8 cellular contexts compared by ENCODE assay signal in the genomic region with DNA sequence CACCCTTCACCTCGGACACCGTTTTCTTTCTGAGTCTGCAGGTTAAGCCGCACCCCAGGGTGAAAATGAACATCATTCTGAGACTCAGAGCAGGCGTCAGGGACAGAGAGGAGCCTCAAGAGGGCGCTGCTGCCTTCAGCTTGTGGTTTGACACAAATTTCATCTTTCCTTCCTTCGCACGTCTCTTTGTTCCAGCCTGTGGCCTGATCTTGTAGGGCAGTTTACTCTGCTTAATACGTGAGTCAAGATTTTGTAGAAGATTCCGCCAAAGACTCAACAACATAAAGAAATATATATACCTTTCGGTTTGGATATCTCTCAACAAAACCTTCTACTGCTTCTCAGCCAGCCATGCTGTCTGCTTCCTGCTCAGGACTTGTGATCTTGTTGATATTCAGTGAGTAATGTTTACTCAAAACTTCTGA.
A peak's percentile ranks its signal among the peaks of the same experiment; 100 is the strongest.
DNase-seq lines count a peak whose midpoint lies in the region; ATAC-seq and TF ChIP-seq lines count a peak whose summit lies in the region.

No MANE protein-coding gene starts in this region.

- no peaks in the 10 kb centered on the region for H3F3A ChIP-seq in GM23338 (replicated peaks; ENCODE audit: low read depth)

- H3K9me2 ChIP-seq in GM23338 (ENCODE audit: insufficient read depth), result peaks cover 4% of the 10 kb centered on the region; the same call in 1 of the 2 replicates

- H3K4me1 ChIP-seq in GM23338 (ENCODE audit: insufficient read depth) (no peaks in the 10 kb centered on the region), psoas muscle (no peaks in the 10 kb centered on the region)

- peak overlapping the region; percentile 35; the same call in 1 of the 3 replicates for H3K4me3 Mint-ChIP-seq in GM23338

- H4K20me1 ChIP-seq in GM23338 (replicated peaks; ENCODE audit: insufficient read depth), result no peaks in the 10 kb centered on the region

- H3K27me3 Mint-ChIP-seq in GM23338 (ENCODE audit: insufficient read depth, low read depth, poor library complexity), result peaks cover 1% of the 10 kb centered on the region

- H3K27me3 ChIP-seq in GM23338 (ENCODE audit: insufficient read depth) (no peaks in the 10 kb centered on the region), psoas muscle (ENCODE audit: insufficient read depth in 3 of 3, low read length in 2 of 3) (no peaks in the 10 kb centered on the region)

- peak overlapping the region; percentile 64 for H2AFZ ChIP-seq in GM23338

- no peaks in the 10 kb centered on the region for H3K9me3 ChIP-seq in psoas muscle

- H3K27ac Mint-ChIP-seq in GM23338, result no peak overlapping the region; the same call in 1 of the 2 replicates

- no peaks in the 10 kb centered on the region for H3K9me3 Mint-ChIP-seq in GM23338

- TF ChIP-seq CTCF in GM23338 (conservative IDR thresholded peaks at IDR 0.05; ENCODE audit: low read depth in 2 of 2), result peak; percentile 82 to 86
- no peak for TF ChIP-seq CTCF in psoas muscle (IDR thresholded peaks at IDR 0.05)

- no peaks in the 10 kb centered on the region; the same call in 1 of the 3 replicates for H3K4me1 Mint-ChIP-seq in GM23338

- intact Hi-C loops in psoas muscle (cut with DNase I), result no loop called here

- ATAC-seq in GM23338, result peak; percentile 94
- ATAC-seq in psoas muscle, result no peak
- ATAC-seq in HG03439 (IDR thresholded peaks at IDR 0.05; ENCODE audit: unreplicated experiment), result no peak

- H3K36me3 ChIP-seq in GM23338 (ENCODE audit: insufficient read depth) (no peaks in the 10 kb centered on the region), psoas muscle (ENCODE audit: insufficient read depth in 1 of 2, low read depth in 1 of 2) (no peaks in the 10 kb centered on the region)

- no peaks in the 10 kb centered on the region for H3K79me2 ChIP-seq in GM23338 (replicated peaks; ENCODE audit: insufficient read depth)

- H3K36me3 Mint-ChIP-seq in GM23338 (ENCODE audit: low read depth), result no peaks in the 10 kb centered on the region; the same call in 2 of the 3 replicates

- 39 to 41% (median 39%) methylated on average over 10 of the region's 10 CpGs for WGBS in psoas muscle, 3 donors

- no peak overlapping the region for H3K4me2 ChIP-seq in GM23338

- DNase-seq in GM23338 (ENCODE audit: low spot score), result peak; percentile 87
- DNase-seq in T-helper 1 cell, result peak; percentile 16 to 77 (median 44)
- peak; percentile 36 for DNase-seq in amniotic epithelial cell (ENCODE audit: low read depth)
- peak; percentile 25 to 62 for DNase-seq in psoas muscle
- DNase-seq in NCI-H524 treated with DMSO at 0.1 percent for 48 hours (lab: John Stamatoyannopoulos, UW), result no peak
- DNase-seq in KG1 (lab: John Stamatoyannopoulos, UW), result no peak
- no peak for DNase-seq in middle frontal gyrus (ENCODE audit: extremely low spot score, low spot score)

- H3K4me3 ChIP-seq in GM23338, result no peak overlapping the region
- no peak overlapping the region for H3K4me3 ChIP-seq in psoas muscle

- H3K27ac ChIP-seq in GM23338 (ENCODE audit: low read depth) (no peak overlapping the region), psoas muscle (no peak overlapping the region)

TF ChIP-seq in GM23338, 12 proteins besides CTCF, POLR2A, EP300 and RAD21 (continues in another document):
- TF ChIP-seq POLR2AphosphoS5 (IDR thresholded peaks at IDR 0.05; ENCODE audit: low read depth) (no peak), JUNB (IDR thresholded peaks at IDR 0.05; ENCODE audit: unreplicated experiment) (no peak), ZNF114 (CRISPR knock-in tag; IDR thresholded peaks at IDR 0.05) (no peak), EZH2 (IDR thresholded peaks at IDR 0.05; ENCODE audit: low read depth, unreplicated experiment) (no peak), ZNF331 (CRISPR knock-in tag; IDR thresholded peaks at IDR 0.05; ENCODE audit: low read depth) (no peak), CREB1 (CRISPR knock-in tag; IDR thresholded peaks at IDR 0.05; ENCODE audit: low read depth) (no peak), REST (IDR thresholded peaks at IDR 0.05; ENCODE audit: unreplicated experiment) (no peak), STAT1 (IDR thresholded peaks at IDR 0.05; ENCODE audit: unreplicated experiment) (no peak), NANOG (IDR thresholded peaks at IDR 0.05; ENCODE audit: borderline replicate concordance) (no peak)
- TF ChIP-seq, protein P1, sequence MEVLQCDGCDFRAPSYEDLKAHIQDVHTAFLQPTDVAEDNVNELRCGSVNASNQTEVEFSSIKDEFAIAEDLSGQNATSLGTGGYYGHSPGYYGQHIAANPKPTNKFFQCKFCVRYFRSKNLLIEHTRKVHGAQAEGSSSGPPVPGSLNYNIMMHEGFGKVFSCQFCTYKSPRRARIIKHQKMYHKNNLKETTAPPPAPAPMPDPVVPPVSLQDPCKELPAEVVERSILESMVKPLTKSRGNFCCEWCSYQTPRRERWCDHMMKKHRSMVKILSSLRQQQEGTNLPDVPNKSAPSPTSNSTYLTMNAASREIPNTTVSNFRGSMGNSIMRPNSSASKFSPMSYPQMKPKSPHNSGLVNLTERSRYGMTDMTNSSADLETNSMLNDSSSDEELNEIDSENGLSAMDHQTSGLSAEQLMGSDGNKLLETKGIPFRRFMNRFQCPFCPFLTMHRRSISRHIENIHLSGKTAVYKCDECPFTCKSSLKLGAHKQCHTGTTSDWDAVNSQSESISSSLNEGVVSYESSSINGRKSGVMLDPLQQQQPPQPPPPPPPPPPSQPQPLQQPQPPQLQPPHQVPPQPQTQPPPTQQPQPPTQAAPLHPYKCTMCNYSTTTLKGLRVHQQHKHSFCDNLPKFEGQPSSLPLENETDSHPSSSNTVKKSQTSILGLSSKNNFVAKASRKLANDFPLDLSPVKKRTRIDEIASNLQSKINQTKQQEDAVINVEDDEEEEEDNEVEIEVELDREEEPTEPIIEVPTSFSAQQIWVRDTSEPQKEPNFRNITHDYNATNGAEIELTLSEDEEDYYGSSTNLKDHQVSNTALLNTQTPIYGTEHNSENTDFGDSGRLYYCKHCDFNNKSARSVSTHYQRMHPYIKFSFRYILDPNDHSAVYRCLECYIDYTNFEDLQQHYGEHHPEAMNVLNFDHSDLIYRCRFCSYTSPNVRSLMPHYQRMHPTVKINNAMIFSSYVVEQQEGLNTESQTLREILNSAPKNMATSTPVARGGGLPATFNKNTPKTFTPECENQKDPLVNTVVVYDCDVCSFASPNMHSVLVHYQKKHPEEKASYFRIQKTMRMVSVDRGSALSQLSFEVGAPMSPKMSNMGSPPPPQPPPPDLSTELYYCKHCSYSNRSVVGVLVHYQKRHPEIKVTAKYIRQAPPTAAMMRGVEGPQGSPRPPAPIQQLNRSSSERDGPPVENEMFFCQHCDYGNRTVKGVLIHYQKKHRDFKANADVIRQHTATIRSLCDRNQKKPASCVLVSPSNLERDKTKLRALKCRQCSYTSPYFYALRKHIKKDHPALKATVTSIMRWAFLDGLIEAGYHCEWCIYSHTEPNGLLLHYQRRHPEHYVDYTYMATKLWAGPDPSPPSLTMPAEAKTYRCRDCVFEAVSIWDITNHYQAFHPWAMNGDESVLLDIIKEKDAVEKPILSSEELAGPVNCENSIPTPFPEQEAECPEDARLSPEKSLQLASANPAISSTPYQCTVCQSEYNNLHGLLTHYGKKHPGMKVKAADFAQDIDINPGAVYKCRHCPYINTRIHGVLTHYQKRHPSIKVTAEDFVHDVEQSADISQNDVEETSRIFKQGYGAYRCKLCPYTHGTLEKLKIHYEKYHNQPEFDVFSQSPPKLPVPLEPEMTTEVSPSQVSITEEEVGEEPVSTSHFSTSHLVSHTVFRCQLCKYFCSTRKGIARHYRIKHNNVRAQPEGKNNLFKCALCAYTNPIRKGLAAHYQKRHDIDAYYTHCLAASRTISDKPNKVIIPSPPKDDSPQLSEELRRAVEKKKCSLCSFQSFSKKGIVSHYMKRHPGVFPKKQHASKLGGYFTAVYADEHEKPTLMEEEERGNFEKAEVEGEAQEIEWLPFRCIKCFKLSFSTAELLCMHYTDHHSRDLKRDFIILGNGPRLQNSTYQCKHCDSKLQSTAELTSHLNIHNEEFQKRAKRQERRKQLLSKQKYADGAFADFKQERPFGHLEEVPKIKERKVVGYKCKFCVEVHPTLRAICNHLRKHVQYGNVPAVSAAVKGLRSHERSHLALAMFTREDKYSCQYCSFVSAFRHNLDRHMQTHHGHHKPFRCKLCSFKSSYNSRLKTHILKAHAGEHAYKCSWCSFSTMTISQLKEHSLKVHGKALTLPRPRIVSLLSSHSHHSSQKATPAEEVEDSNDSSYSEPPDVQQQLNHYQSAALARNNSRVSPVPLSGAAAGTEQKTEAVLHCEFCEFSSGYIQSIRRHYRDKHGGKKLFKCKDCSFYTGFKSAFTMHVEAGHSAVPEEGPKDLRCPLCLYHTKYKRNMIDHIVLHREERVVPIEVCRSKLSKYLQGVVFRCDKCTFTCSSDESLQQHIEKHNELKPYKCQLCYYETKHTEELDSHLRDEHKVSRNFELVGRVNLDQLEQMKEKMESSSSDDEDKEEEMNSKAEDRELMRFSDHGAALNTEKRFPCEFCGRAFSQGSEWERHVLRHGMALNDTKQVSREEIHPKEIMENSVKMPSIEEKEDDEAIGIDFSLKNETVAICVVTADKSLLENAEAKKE (CRISPR knock-in tag; IDR thresholded peaks at IDR 0.05), result no peak

Comparison
In these comparisons a context has a peak if more than half of its experiments do, and no peak if none do; other contexts are left out.
1. DNase-seq: peak in GM23338 (single experiment), T-helper 1 cell (5 of 5), amniotic epithelial cell (single experiment) and psoas muscle (2 of 2); none in NCI-H524 treated with DMSO at 0.1 percent for 48 hours (single experiment), KG1 (single experiment) and middle frontal gyrus (single experiment).